ENCODE assay signal across 11 cellular contexts in genomic region chr12:51752490-51752889, GRCh38.
DNase-seq lines count a peak whose midpoint lies in the region; ATAC-seq, FAIRE-seq and TF ChIP-seq lines count a peak whose summit lies in the region.
"Had no signal": no experiment of that assay in that cellular context is flagged by ENCODE, and none has a peak within 500 bp of the region (broad histone marks: within the 10 kb centered on the region; RNA-seq: fewer than 3 reads in every experiment).

No MANE protein-coding gene starts in this region.

- H3K9ac ChIP-seq in kidney (ENCODE audit: low read length in 2 of 2): no peak overlapping the region
- H3K9ac ChIP-seq: KMS-11 had no signal

- FAIRE-seq in kidney (lab: Jason Lieb, UNC): no peak
- FAIRE-seq: GM19239 had no signal

- H3K36me3 ChIP-seq in kidney (ENCODE audit: control insufficient read depth in 1 of 2, insufficient read depth in 2 of 2, low read length in 2 of 2): no peaks in the 10 kb centered on the region
- no peaks in the 10 kb centered on the region for H3K36me3 ChIP-seq in testis (ENCODE audit: low read depth, missing control alignments)

- H3K27ac ChIP-seq in caudate nucleus (ENCODE audit: low read depth, low read length) (peak overlapping the region; percentile 59), kidney (ENCODE audit: low read depth in 2 of 2, low read length in 2 of 2) (no peak overlapping the region), testis (no peak overlapping the region)
- H3K27ac ChIP-seq: KMS-11 had no signal

- intact Hi-C loops in kidney (cut with DNase I): no loop called here
- intact Hi-C loops in testis (cut with DNase I; ENCODE audit: low total_unique reads): no loop called here

- H3K4me3 ChIP-seq in kidney (ENCODE audit: low read length in 2 of 2) (no peak overlapping the region), testis (no peak overlapping the region)

- TF ChIP-seq POLR2A in testis (IDR thresholded peaks at IDR 0.05): no peak

- ATAC-seq in GM21619 (IDR thresholded peaks at IDR 0.05; ENCODE audit: unreplicated experiment) (no peak), GM21576 (IDR thresholded peaks at IDR 0.05; ENCODE audit: unreplicated experiment) (no peak)
- ATAC-seq: effector memory CD8-positive, alpha-beta T cell had no signal

- TF ChIP-seq CTCF in kidney (IDR thresholded peaks at IDR 0.05; ENCODE audit: borderline replicate concordance, extremely low read depth, insufficient read depth): no peak
- no peak for TF ChIP-seq CTCF in testis (IDR thresholded peaks at IDR 0.05)

- DNase-seq in HT1080 (ENCODE audit: low read depth) (peak; percentile 53), caudate nucleus (lab: John Stamatoyannopoulos, UW) (peak in 60 of 61 donors; percentile 11 to 94 (median 75)), kidney (peak; percentile 70), testis (peak; percentile 88)
- no peak for DNase-seq in activated CD8-positive, alpha-beta memory T cell treated with anti-CD3 and anti-CD28 coated beads for 24 hours
- no peak for DNase-seq in central memory CD4-positive, alpha-beta T cell
- DNase-seq: effector memory CD8-positive, alpha-beta T cell had no signal

- H3K27me3 ChIP-seq in testis: no peaks in the 10 kb centered on the region

- WGBS in testis, 2 donors: 43 to 63% methylated on average over 1 of the region's 1 CpG

- H3K4me1 ChIP-seq in kidney (ENCODE audit: control insufficient read depth in 1 of 2, insufficient read depth in 1 of 2, low read depth in 1 of 2, low read length in 2 of 2) (no peaks in the 10 kb centered on the region), testis (peaks cover 3% of the 10 kb centered on the region)

- H3K9me3 ChIP-seq in kidney (ENCODE audit: control insufficient read depth in 1 of 2, low read length in 2 of 2): no peaks in the 10 kb centered on the region
- H3K9me3 ChIP-seq in testis: no peaks in the 10 kb centered on the region

Comparison
In these comparisons a context has a peak if more than half of its experiments do, and no peak if none do; other contexts are left out.
1. DNase-seq: peak in HT1080 (single experiment), caudate nucleus (60 of 61), kidney (single experiment) and testis (single experiment); none in activated CD8-positive, alpha-beta memory T cell treated with anti-CD3 and anti-CD28 coated beads for 24 hours (single experiment) and central memory CD4-positive, alpha-beta T cell (single experiment).